Comparison of ENCODE assay signal across 2 cellular contexts in the genomic region with DNA sequence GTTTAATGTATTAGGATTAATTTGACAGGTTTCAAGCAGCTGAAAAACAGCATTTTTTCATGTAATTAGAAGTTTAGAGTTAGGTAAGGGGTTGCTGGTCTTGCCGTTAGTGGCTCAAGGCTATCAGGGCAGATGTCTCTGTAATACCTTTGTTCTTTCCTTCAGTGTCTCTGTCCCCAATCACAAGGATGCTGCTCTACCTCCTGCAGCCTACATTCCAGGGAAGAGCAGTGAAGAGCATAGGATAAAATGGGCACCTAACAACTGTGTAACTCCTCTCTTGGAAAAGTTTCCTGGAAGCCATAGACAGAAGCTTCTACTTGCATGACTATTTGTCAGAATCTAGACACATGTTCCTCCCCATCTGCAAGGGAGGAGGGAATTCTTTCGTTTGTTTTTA.
TF ChIP-seq lines count a peak whose summit lies in the region.

No MANE protein-coding gene starts in this region.

TF ChIP-seq in SK-N-SH, 30 proteins besides CTCF, POLR2A, EP300 and RAD21 (continued from another document):
- no peak for TF ChIP-seq POLR2AphosphoS5 (IDR thresholded peaks at IDR 0.05; ENCODE audit: low read depth, low read length)
- TF ChIP-seq, protein P1, sequence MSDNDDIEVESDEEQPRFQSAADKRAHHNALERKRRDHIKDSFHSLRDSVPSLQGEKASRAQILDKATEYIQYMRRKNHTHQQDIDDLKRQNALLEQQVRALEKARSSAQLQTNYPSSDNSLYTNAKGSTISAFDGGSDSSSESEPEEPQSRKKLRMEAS (IDR thresholded peaks at IDR 0.05; ENCODE audit: low read depth): no peak
- TF ChIP-seq RCOR1 (IDR thresholded peaks at IDR 0.05; ENCODE audit: low read length): no peak
- TF ChIP-seq, protein P2, sequence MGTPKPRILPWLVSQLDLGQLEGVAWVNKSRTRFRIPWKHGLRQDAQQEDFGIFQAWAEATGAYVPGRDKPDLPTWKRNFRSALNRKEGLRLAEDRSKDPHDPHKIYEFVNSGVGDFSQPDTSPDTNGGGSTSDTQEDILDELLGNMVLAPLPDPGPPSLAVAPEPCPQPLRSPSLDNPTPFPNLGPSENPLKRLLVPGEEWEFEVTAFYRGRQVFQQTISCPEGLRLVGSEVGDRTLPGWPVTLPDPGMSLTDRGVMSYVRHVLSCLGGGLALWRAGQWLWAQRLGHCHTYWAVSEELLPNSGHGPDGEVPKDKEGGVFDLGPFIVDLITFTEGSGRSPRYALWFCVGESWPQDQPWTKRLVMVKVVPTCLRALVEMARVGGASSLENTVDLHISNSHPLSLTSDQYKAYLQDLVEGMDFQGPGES (IDR thresholded peaks at IDR 0.05; ENCODE audit: low read depth, low read length): no peak
- TF ChIP-seq, protein P3, sequence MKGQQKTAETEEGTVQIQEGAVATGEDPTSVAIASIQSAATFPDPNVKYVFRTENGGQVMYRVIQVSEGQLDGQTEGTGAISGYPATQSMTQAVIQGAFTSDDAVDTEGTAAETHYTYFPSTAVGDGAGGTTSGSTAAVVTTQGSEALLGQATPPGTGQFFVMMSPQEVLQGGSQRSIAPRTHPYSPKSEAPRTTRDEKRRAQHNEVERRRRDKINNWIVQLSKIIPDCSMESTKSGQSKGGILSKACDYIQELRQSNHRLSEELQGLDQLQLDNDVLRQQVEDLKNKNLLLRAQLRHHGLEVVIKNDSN (IDR thresholded peaks at IDR 0.05; ENCODE audit: borderline replicate concordance, low read depth): no peak
- no peak for TF ChIP-seq CHD2 (IDR thresholded peaks at IDR 0.05; ENCODE audit: low read length, partially characterized antibody)
TF ChIP-seq in SK-N-SH: peak in this region for 0.

TF ChIP-seq in WTC11, 78 proteins besides CTCF, POLR2A, EP300 and RAD21 (continued from another document):
- TF ChIP-seq, protein P4, sequence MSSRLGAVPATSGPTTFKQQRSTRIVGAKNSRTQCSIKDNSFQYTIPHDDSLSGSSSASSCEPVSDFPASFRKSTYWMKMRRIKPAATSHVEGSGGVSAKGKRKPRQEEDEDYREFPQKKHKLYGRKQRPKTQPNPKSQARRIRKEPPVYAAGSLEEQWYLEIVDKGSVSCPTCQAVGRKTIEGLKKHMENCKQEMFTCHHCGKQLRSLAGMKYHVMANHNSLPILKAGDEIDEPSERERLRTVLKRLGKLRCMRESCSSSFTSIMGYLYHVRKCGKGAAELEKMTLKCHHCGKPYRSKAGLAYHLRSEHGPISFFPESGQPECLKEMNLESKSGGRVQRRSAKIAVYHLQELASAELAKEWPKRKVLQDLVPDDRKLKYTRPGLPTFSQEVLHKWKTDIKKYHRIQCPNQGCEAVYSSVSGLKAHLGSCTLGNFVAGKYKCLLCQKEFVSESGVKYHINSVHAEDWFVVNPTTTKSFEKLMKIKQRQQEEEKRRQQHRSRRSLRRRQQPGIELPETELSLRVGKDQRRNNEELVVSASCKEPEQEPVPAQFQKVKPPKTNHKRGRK (CRISPR knock-in tag; IDR thresholded peaks at IDR 0.05; ENCODE audit: borderline replicate concordance): no peak
- TF ChIP-seq ZBTB21 (CRISPR knock-in tag; IDR thresholded peaks at IDR 0.05; ENCODE audit: borderline replicate concordance) (no peak), CREM (CRISPR knock-in tag; IDR thresholded peaks at IDR 0.05) (no peak), PRRX2 (CRISPR knock-in tag; IDR thresholded peaks at IDR 0.05) (no peak), NFE2L1 (CRISPR knock-in tag; IDR thresholded peaks at IDR 0.05) (no peak), JAZF1 (CRISPR knock-in tag; IDR thresholded peaks at IDR 0.05) (no peak), ESRRA (CRISPR knock-in tag; IDR thresholded peaks at IDR 0.05; ENCODE audit: borderline replicate concordance) (no peak)
- TF ChIP-seq, protein P5, sequence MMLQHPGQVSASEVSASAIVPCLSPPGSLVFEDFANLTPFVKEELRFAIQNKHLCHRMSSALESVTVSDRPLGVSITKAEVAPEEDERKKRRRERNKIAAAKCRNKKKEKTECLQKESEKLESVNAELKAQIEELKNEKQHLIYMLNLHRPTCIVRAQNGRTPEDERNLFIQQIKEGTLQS (CRISPR knock-in tag; conservative IDR thresholded peaks at IDR 0.05): no peak
